Comparison of ENCODE assay signal across 9 cellular contexts in the genomic region with DNA sequence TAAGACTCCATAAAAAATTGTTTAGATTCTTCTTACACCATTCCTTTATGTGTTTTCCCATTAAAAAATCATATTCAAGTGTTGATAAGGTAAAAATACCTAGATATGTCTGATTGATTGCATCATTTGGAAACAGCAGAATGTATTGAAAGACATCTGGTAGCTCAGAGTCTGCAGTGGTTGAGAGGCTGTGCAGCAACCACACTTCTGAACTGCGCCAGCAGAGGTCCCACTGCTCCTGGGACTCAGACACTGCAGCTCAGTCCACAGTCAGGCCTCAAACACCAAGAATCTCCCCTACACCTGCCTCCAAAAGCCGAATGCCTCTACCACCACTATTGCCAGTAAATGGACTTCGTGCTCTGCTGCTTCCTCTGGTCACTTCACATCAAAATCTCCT.
DNase-seq lines count a peak whose midpoint lies in the region; ATAC-seq and FAIRE-seq lines count a peak whose summit lies in the region.
"Had no signal": no experiment of that assay in that cellular context is flagged by ENCODE, and none has a peak within 500 bp of the region (broad histone marks: within the 10 kb centered on the region; RNA-seq: fewer than 3 reads in every experiment).

No MANE protein-coding gene starts in this region.

- no peak for FAIRE-seq in frontal cortex (lab: Jason Lieb, UNC)

- intact Hi-C loops in sciatic nerve (cut with DNase I): loop anchor here (10.0 kb wide), 1 partner anchor 90 kb away; no protein-coding TSS in a partner anchor

- ATAC-seq in GM21786 (IDR thresholded peaks at IDR 0.05; ENCODE audit: unreplicated experiment) (peak; percentile 84), sciatic nerve (peak; percentile 73)

- DNase-seq in GM04504 (ENCODE audit: low read depth) (peak; percentile 16), NCI-H226 (peak; percentile 23), frontal cortex (ENCODE audit: low spot score in 2 of 2) (peak; percentile 12 to 20), sciatic nerve (ENCODE audit: low spot score) (peak; percentile 54), mesenteric fat pad (ENCODE audit: low spot score) (no peak), NCI-H1048 (lab: John Stamatoyannopoulos, UW) (no peak)
- peak; percentile 61 for DNase-seq in activated T-cell treated with anti-CD3 and anti-CD28 coated beads, Interleukin-2, amount 50 U/mL, for 1 hour
- DNase-seq: activated B cell treated with CpG ODN at 0.5 μM for 24 hours had no signal

Comparison
In these comparisons a context has a peak if more than half of its experiments do, and no peak if none do; other contexts are left out.
1. DNase-seq: peak in GM04504 (single experiment), NCI-H226 (single experiment), activated T-cell treated with anti-CD3 and anti-CD28 coated beads, Interleukin-2, amount 50 U/mL, for 1 hour (single experiment), frontal cortex (2 of 2) and sciatic nerve (single experiment); none in mesenteric fat pad (single experiment) and NCI-H1048 (single experiment).